ENCODE assay signal across 24 cellular contexts in the genomic region with DNA sequence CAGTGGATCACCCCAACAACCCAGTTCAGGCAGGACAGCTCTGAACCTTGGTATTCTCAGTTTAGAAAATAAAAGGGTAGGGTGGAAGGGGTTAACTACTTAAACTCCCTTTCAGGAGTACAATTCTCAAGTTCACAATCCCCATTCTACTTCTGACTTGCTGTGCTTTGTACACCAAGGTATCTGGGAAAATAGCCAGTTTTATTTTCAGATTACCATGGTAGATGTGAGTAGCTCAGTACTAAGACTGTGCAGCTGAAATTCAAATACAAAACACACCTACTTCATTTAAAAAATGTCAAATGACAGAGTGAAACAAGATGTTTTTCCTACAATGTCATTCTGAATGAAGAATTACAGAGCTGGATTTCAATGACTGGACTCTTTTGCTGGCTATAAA. TPM values are rescaled to one million over a fixed set of nuclear protein-coding genes. Genes with fewer than 3 reads are reported as not detected.
"Had no signal": no experiment of that assay in that cellular context is flagged by ENCODE, and none has a peak within 500 bp of the region (broad histone marks: within the 10 kb centered on the region; RNA-seq: fewer than 3 reads in every experiment).

No MANE protein-coding gene starts in this region.

- H3K9me3 ChIP-seq: adrenal gland, body of pancreas had no signal

- H3K36me3 ChIP-seq: adrenal gland had no signal

- H3K9me3 Mint-ChIP-seq: activated CD8-positive, alpha-beta T cell treated with anti-CD3 and anti-CD28 coated beads for 36 hours; activated naive CD4-positive, alpha-beta T cell treated with anti-CD3 and anti-CD28 coated beads, Interleukin-2, amount 10 ng/mL, durations not matched to agents 7 days and 5 days; activated naive CD8-positive, alpha-beta T cell treated with anti-CD3 and anti-CD28 coated beads for 36 hours; activated T-cell treated with anti-CD3 and anti-CD28 coated beads, Interleukin-2, amount 50 U/mL, for 72 hours; activated T-helper 2 cell treated with anti-CD3 and anti-CD28 coated beads, Interferon-gamma antibody, Interleukin-2, Interleukin-4, amounts not matched to agents 10 μg/mL and 5 μg/mL and 100 μg/mL, durations not matched to agents 14 hours and 24 hours and 36 hours had no signal

- H3K4me2 ChIP-seq: PC-9 had no signal

- H3K4me1 ChIP-seq: adrenal gland, body of pancreas had no signal

- H3K27me3 Mint-ChIP-seq: activated naive CD4-positive, alpha-beta T cell treated with anti-CD3 and anti-CD28 coated beads, Interleukin-2, amount 10 ng/mL, durations not matched to agents 7 days and 5 days had no signal

- H3K27me3 ChIP-seq: adrenal gland, body of pancreas had no signal

- H3K4me1 Mint-ChIP-seq: activated naive CD8-positive, alpha-beta T cell treated with anti-CD3 and anti-CD28 coated beads for 36 hours had no signal

- H3K4me3 Mint-ChIP-seq: activated CD4-positive, alpha-beta T cell treated with anti-CD3 and anti-CD28 coated beads for 36 hours; activated CD8-positive, alpha-beta T cell treated with anti-CD3 and anti-CD28 coated beads for 36 hours; activated naive CD4-positive, alpha-beta T cell treated with anti-CD3 and anti-CD28 coated beads, Interleukin-2, amount 10 ng/mL, durations not matched to agents 7 days and 5 days; activated naive CD8-positive, alpha-beta T cell treated with anti-CD3 and anti-CD28 coated beads for 36 hours; activated T-cell treated with anti-CD3 and anti-CD28 coated beads, Interleukin-2, amount 50 U/mL, for 72 hours had no signal

- H3K4me3 ChIP-seq: adrenal gland, body of pancreas, PC-9 had no signal

- H2AFZ ChIP-seq: PC-9 had no signal

- DNase-seq: activated CD4-positive, alpha-beta T cell treated with anti-CD3 and anti-CD28 coated beads for 36 hours; activated CD4-positive, alpha-beta T cell treated with anti-CD3 and anti-CD28 coated beads, Interleukin-2, amount 50 U/mL, for 1 hour; activated CD4-positive, CD25-positive, alpha-beta regulatory T cell; activated CD8-positive, alpha-beta memory T cell treated with anti-CD3 and anti-CD28 coated beads, Interleukin-2, amount 50 U/mL, for 4 hours; activated CD8-positive, alpha-beta T cell treated with anti-CD3 and anti-CD28 coated beads for 36 hours; activated gamma-delta T cell treated with Interleukin-2 at 50 U/mL for 16 hours; activated naive CD4-positive, alpha-beta T cell treated with anti-CD3 and anti-CD28 coated beads, Interleukin-2, amount 10 ng/mL, durations not matched to agents 7 days and 5 days; activated naive CD8-positive, alpha-beta T cell treated with anti-CD3 and anti-CD28 coated beads for 36 hours; activated T-cell treated with anti-CD3 and anti-CD28 coated beads, Interleukin-2, amount 50 U/mL, for 72 hours; adrenal gland; anterior cingulate cortex; body of pancreas; central memory CD4-positive, alpha-beta T cell; NCI-H1048; NCI-H146; NCI-H1930; NCI-H510A treated with DMSO at 0.1 percent for 48 hours; NCI-H69; SIG-M5; T-helper 1 cell had no signal

- ATAC-seq: activated CD4-positive, alpha-beta T cell treated with anti-CD3 and anti-CD28 coated beads for 36 hours; activated CD8-positive, alpha-beta T cell treated with anti-CD3 and anti-CD28 coated beads for 36 hours; activated T-cell treated with anti-CD3 and anti-CD28 coated beads, Interleukin-2, amount 50 U/mL, for 72 hours; body of pancreas had no signal

- H3K27ac ChIP-seq: adrenal gland, body of pancreas, PC-9, VCaP had no signal

- H3K27ac Mint-ChIP-seq: activated CD4-positive, alpha-beta T cell treated with anti-CD3 and anti-CD28 coated beads for 36 hours; activated CD8-positive, alpha-beta T cell treated with anti-CD3 and anti-CD28 coated beads for 36 hours; activated naive CD4-positive, alpha-beta T cell treated with anti-CD3 and anti-CD28 coated beads, Interleukin-2, amount 10 ng/mL, durations not matched to agents 7 days and 5 days; activated naive CD8-positive, alpha-beta T cell treated with anti-CD3 and anti-CD28 coated beads for 36 hours; activated T-cell treated with anti-CD3 and anti-CD28 coated beads, Interleukin-2, amount 50 U/mL, for 72 hours; activated T-helper 2 cell treated with anti-CD3 and anti-CD28 coated beads, Interferon-gamma antibody, Interleukin-2, Interleukin-4, amounts not matched to agents 10 μg/mL and 5 μg/mL and 100 μg/mL, durations not matched to agents 14 hours and 24 hours and 36 hours had no signal

- H3K36me3 Mint-ChIP-seq: activated naive CD4-positive, alpha-beta T cell treated with anti-CD3 and anti-CD28 coated beads, Interleukin-2, amount 10 ng/mL, durations not matched to agents 7 days and 5 days; activated naive CD8-positive, alpha-beta T cell treated with anti-CD3 and anti-CD28 coated beads for 36 hours had no signal

RNA-seq across cellular contexts. Expression of gene SLC7A14, which starts 27.5 kb away (rescaled TPM):
- total RNA-seq: activated CD4-positive, alpha-beta T cell treated with anti-CD3 and anti-CD28 coated beads for 36 hours; activated CD8-positive, alpha-beta T cell treated with anti-CD3 and anti-CD28 coated beads for 36 hours; activated naive CD8-positive, alpha-beta T cell treated with anti-CD3 and anti-CD28 coated beads for 36 hours; activated T-cell treated with anti-CD3 and anti-CD28 coated beads, Interleukin-2, amount 50 U/mL, for 72 hours; activated T-helper 2 cell treated with anti-CD3 and anti-CD28 coated beads, Interferon-gamma antibody, Interleukin-2, Interleukin-4, amounts not matched to agents 10 μg/mL and 5 μg/mL and 100 μg/mL, durations not matched to agents 14 hours and 24 hours and 36 hours; PC-9; T-helper 2 cell treated with Interferon-gamma antibody and Interleukin-4, amounts not matched to agents 100 ng/mL and 5 ng/mL, for 36 hours had no signal
